In the genomic region with DNA sequence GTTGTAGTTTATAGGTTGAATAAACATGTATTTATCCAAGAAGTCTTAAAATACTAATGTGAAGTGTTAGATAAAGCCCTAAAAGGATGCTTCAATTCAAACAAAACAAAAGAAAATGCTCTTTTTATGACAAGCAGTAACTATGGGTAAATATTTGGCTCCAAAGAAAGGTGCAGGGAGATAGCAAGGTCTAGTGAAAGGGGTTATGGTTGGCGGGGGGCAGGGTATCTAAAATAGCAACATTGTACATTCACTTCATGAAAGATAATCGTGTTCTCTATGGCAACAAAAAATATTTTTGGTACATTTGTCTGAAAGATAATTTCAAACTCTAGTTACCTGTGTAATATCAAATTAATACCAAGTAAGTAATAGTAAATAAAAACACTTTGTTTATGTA, we compare ENCODE assay signal across 28 cellular contexts.
"Had no signal": no experiment of that assay in that cellular context is flagged by ENCODE, and none has a peak within 500 bp of the region (broad histone marks: within the 10 kb centered on the region; RNA-seq: fewer than 3 reads in every experiment).

No MANE protein-coding gene starts in this region.

- H3K36me3 Mint-ChIP-seq: naive thymus-derived CD4-positive, alpha-beta T cell; natural killer cell treated with Interleukin-12 subunit alpha and Interleukin-12 subunit beta and Interleukin-15 and Interleukin-18, amount 100 ng/mL, for 72 hours; stimulated activated effector memory CD8-positive, alpha-beta T cell treated with anti-CD3 and anti-CD28 coated beads, Interleukin-12 subunit alpha, Interleukin-12 subunit beta, amount 100 ng/mL, for 72 hours; stimulated activated naive B cell treated with anti-CD40 and anti-IgM and Interleukin-4, amounts not matched to agents 10 μg/mL and 1 μg/mL and 100 μg/mL, for 72 hours; type B pancreatic cell had no signal

- H3K27me3 Mint-ChIP-seq: natural killer cell treated with Interleukin-12 subunit alpha and Interleukin-12 subunit beta and Interleukin-15 and Interleukin-18, amount 100 ng/mL, for 72 hours; type B pancreatic cell had no signal

- H3K27ac ChIP-seq: neutrophil, pancreas, prostate gland, sigmoid colon, stomach, thoracic aorta, thyroid gland, tibial nerve, upper lobe of right lung, uterus had no signal

- H3K4me1 ChIP-seq: pancreas, prostate gland, sigmoid colon, thyroid gland, tibial nerve, upper lobe of right lung, uterus had no signal

- H3K4me3 ChIP-seq: pancreas, prostate gland, right lobe of liver, sigmoid colon, stomach, thoracic aorta, thyroid gland, tibial nerve, upper lobe of right lung, uterus had no signal

- H3K9me3 Mint-ChIP-seq: natural killer cell treated with Interleukin-12 subunit alpha and Interleukin-12 subunit beta and Interleukin-15 and Interleukin-18, amount 100 ng/mL, for 72 hours had no signal

- DNase-seq: naive thymus-derived CD4-positive, alpha-beta T cell; nephron progenitor cell; nucleus accumbens; pancreas; retina; right cardiac atrium; right lobe of liver; sigmoid colon; small intestine; stimulated activated CD4-positive, alpha-beta T cell treated with anti-CD3 and anti-CD28 coated beads, Interleukin-15, amount 100 ng/mL, for 24 hours; stimulated activated CD4-positive, alpha-beta T cell treated with anti-CD3 and anti-CD28 coated beads, Interleukin-2, amount 100 ng/mL, for 24 hours; stimulated activated CD4-positive, alpha-beta T cell treated with anti-CD3 and anti-CD28 coated beads, Interleukin-2, amount 100 ng/mL, for 48 hours; stimulated activated CD4-positive, alpha-beta T cell treated with anti-CD3 and anti-CD28 coated beads, Interleukin-4, amount 100 ng/mL, for 24 hours; stimulated activated naive B cell treated with anti-CD40 and anti-IgM and Interleukin-4, amounts not matched to agents 10 μg/mL and 1 μg/mL and 100 μg/mL, for 72 hours; stimulated activated naive CD4-positive, alpha-beta T cell treated with Interleukin-2 at 50 U/mL for 16 hours; stomach; thyroid gland; upper lobe of right lung; uterus had no signal

- H3K4me1 Mint-ChIP-seq: naive thymus-derived CD4-positive, alpha-beta T cell; nephron progenitor cell; neural crest cell; stimulated activated effector memory CD8-positive, alpha-beta T cell treated with anti-CD3 and anti-CD28 coated beads, Interleukin-12 subunit alpha, Interleukin-12 subunit beta, amount 100 ng/mL, for 72 hours; stimulated activated naive B cell treated with anti-CD40 and anti-IgM and Interleukin-4, amounts not matched to agents 10 μg/mL and 1 μg/mL and 100 μg/mL, for 72 hours had no signal

- ATAC-seq: naive thymus-derived CD4-positive, alpha-beta T cell; natural killer cell treated with Interleukin-12 subunit alpha and Interleukin-12 subunit beta and Interleukin-15 and Interleukin-18, amount 100 ng/mL, for 72 hours; pancreas; stimulated activated effector memory CD8-positive, alpha-beta T cell treated with anti-CD3 and anti-CD28 coated beads, Interleukin-12 subunit alpha, Interleukin-12 subunit beta, amount 100 ng/mL, for 72 hours; stimulated activated naive B cell treated with anti-CD40 and anti-IgM and Interleukin-4, amounts not matched to agents 10 μg/mL and 1 μg/mL and 100 μg/mL, for 72 hours; upper lobe of right lung had no signal

- H3K9me3 ChIP-seq: neutrophil, pancreas, prostate gland, right lobe of liver, sigmoid colon, thoracic aorta, thyroid gland, tibial nerve, upper lobe of right lung, uterus had no signal

- H3K27me3 ChIP-seq: neutrophil, pancreas, right lobe of liver, sigmoid colon, stomach, thyroid gland, tibial nerve, upper lobe of right lung, uterus had no signal

- FAIRE-seq: pancreas, small intestine had no signal

- H3K36me3 ChIP-seq: neutrophil, pancreas, prostate gland, right lobe of liver, sigmoid colon, stomach, thoracic aorta, thyroid gland, tibial nerve, upper lobe of right lung, uterus had no signal

- H3K27ac Mint-ChIP-seq: naive thymus-derived CD4-positive, alpha-beta T cell; natural killer cell treated with Interleukin-12 subunit alpha and Interleukin-12 subunit beta and Interleukin-15 and Interleukin-18, amount 100 ng/mL, for 72 hours; nephron progenitor cell; stimulated activated effector memory CD8-positive, alpha-beta T cell treated with anti-CD3 and anti-CD28 coated beads, Interleukin-12 subunit alpha, Interleukin-12 subunit beta, amount 100 ng/mL, for 72 hours; stimulated activated naive B cell treated with anti-CD40 and anti-IgM and Interleukin-4, amounts not matched to agents 10 μg/mL and 1 μg/mL and 100 μg/mL, for 72 hours; stimulated activated naive CD8-positive, alpha-beta T cell treated with anti-CD3 and anti-CD28 coated beads, Interleukin-15, Interleukin-2, amounts not matched to agents 100 ng/mL and 50 ng/mL, for 24 hours; type B pancreatic cell had no signal

- H3K4me3 Mint-ChIP-seq: naive thymus-derived CD4-positive, alpha-beta T cell; natural killer cell treated with Interleukin-12 subunit alpha and Interleukin-12 subunit beta and Interleukin-15 and Interleukin-18, amount 100 ng/mL, for 72 hours; nephron progenitor cell; neural crest cell; stimulated activated effector memory CD8-positive, alpha-beta T cell treated with anti-CD3 and anti-CD28 coated beads, Interleukin-12 subunit alpha, Interleukin-12 subunit beta, amount 100 ng/mL, for 72 hours; stimulated activated naive B cell treated with anti-CD40 and anti-IgM and Interleukin-4, amounts not matched to agents 10 μg/mL and 1 μg/mL and 100 μg/mL, for 72 hours; stimulated activated naive CD8-positive, alpha-beta T cell treated with anti-CD3 and anti-CD28 coated beads, Interleukin-15, Interleukin-2, amounts not matched to agents 100 ng/mL and 50 ng/mL, for 24 hours; type B pancreatic cell had no signal
